In the genomic region with DNA sequence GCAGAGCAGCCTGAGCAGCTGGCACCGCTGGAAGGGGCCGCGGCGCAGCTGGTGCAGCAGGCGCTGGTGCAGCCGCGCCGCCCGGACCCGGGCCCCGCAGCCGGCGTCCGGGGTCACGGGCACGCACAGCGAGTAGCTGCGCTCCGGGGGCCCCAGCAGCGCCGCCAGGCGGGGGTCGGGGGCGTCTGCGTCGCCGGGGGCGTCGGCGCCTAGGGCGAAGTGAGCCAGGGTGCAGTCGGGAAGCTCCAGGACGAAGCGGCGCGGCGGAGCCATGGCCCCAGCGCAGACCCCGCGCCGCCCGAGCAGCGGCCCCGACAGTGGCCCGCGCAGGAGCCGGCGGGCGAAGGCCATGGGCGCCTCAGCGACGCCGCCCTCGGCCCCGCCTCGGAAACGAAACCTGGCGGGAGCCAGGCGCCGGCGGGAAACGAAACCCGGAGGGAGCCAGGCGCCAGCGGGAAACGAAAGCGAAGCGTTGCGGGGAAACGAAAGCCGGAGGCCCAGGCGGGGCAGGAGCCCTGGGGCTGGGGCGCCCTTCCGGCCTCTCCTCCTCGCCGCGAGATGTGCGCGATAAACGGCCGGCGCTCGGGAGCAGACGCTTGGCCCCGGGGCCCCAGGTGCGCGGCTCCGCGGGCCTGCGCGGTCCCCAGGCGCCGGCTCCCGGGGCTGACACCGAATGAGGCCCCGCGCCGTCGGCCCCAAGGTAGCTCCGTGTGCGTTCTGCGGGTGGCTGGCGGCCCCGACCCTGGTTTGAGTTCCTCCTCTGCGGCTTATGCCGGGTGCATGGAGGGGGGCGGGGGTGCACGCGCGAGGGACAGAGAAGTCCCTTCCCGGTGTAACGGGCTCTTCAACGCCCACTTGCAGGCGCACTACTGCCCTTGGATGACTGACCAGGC, we compare ENCODE assay signal across 8 cellular contexts. TPM values are rescaled to one million over a fixed set of nuclear protein-coding genes. Genes with fewer than 3 reads are reported as not detected.
DNase-seq lines count a peak whose midpoint lies in the region; ATAC-seq and TF ChIP-seq lines count a peak whose summit lies in the region.

TSS of gene CMPK2 (minus strand) at position 562 of the 893 bp plus-strand sequence. CDS start at position 351, 211 bp downstream.

- H3K36me3 ChIP-seq in trophoblast cell (ENCODE audit: control insufficient read depth in 1 of 2, insufficient read depth in 2 of 2, low read length in 2 of 2): no peaks in the 10 kb centered on the region
- H3K36me3 ChIP-seq in upper lobe of right lung: peaks cover 3% of the 10 kb centered on the region

- H3K4me1 ChIP-seq in trophoblast cell (ENCODE audit: control insufficient read depth in 1 of 2, insufficient read depth in 2 of 2, low read length in 2 of 2) (peaks cover 0 to 4% of the 10 kb centered on the region in 2 experiments), upper lobe of right lung (peaks cover 21% of the 10 kb centered on the region)

- no peak within 1 kb of the TSS for H3K23ac ChIP-seq in trophoblast cell (ENCODE audit: low read length)

- peak within 1 kb of the TSS; percentile 16 for H4K91ac ChIP-seq in trophoblast cell (ENCODE audit: low read depth, low read length)

- H3K14ac ChIP-seq in trophoblast cell (ENCODE audit: low read length): no peak within 1 kb of the TSS

- H3K4ac ChIP-seq in trophoblast cell (ENCODE audit: low read depth, low read length): no peak within 1 kb of the TSS

- peaks cover 10% of the 10 kb centered on the region for H3K27me3 ChIP-seq in trophoblast cell (ENCODE audit: insufficient read depth, low read length)
- no peaks in the 10 kb centered on the region for H3K27me3 ChIP-seq in upper lobe of right lung

- peaks cover 2% of the 10 kb centered on the region for H3K79me1 ChIP-seq in trophoblast cell (ENCODE audit: low read length)

- peak within 1 kb of the TSS; percentile 96 for H3K4me2 ChIP-seq in trophoblast cell (ENCODE audit: low read length)

- no CpG with 5 or more reads among the region's 114 CpGs for WGBS in trophoblast cell (ENCODE audit: extremely low coverage, insufficient coverage, insufficient read length)

- H3K4me3 ChIP-seq in trophoblast cell (ENCODE audit: low read depth, low read length) (peak within 1 kb of the TSS; percentile 71), upper lobe of right lung (peak within 1 kb of the TSS; percentile 86)

- intact Hi-C loops in head of caudate nucleus (cut with DNase I) (no loop called here), upper lobe of right lung (cut with DNase I) (no loop called here)

- H3K9me3 ChIP-seq in trophoblast cell (ENCODE audit: insufficient read depth, low read depth, low read length): peaks cover 4% of the 10 kb centered on the region
- no peaks in the 10 kb centered on the region for H3K9me3 ChIP-seq in upper lobe of right lung

- H3K18ac ChIP-seq in trophoblast cell (ENCODE audit: low read length): peak within 1 kb of the TSS; percentile 71

- peak; percentile 34 for TF ChIP-seq CTCF in upper lobe of right lung (IDR thresholded peaks at IDR 0.05)

- DNase-seq in DMS153 treated with DMSO at 0.1 percent for 48 hours (lab: John Stamatoyannopoulos, UW; ENCODE audit: unreplicated experiment): peak; percentile 50
- peak; percentile 34 for DNase-seq in SK-MEL-5 (ENCODE audit: low read depth, low spot score)
- DNase-seq in activated naive CD4-positive, alpha-beta T cell treated with Interleukin-2 at 50 U/mL for 16 hours: peak; percentile 83
- DNase-seq in head of caudate nucleus: peak in 40 of 42 donors; percentile 45 to 81 (median 64)
- peak; percentile 56 to 75 for DNase-seq in trophoblast cell
- DNase-seq in upper lobe of right lung: peak; percentile 92

- peak; percentile 79 for ATAC-seq in GM19452 (IDR thresholded peaks at IDR 0.05; ENCODE audit: unreplicated experiment)
- peak; percentile 79 for ATAC-seq in HG03571 (IDR thresholded peaks at IDR 0.05; ENCODE audit: unreplicated experiment)
- ATAC-seq in upper lobe of right lung: peak; percentile 87

- H2BK12ac ChIP-seq in trophoblast cell (ENCODE audit: low read length): no peak within 1 kb of the TSS

- no peak within 1 kb of the TSS for H2BK120ac ChIP-seq in trophoblast cell (ENCODE audit: insufficient read depth, low read length, poor library complexity)

- H2AK5ac ChIP-seq in trophoblast cell (ENCODE audit: low read length): no peak within 1 kb of the TSS

- peak within 1 kb of the TSS; percentile 62 for H4K8ac ChIP-seq in trophoblast cell (ENCODE audit: low read depth, low read length)

- no peak within 1 kb of the TSS for H3K27ac ChIP-seq in trophoblast cell (ENCODE audit: low read depth, low read length)
- peak within 1 kb of the TSS; percentile 91 for H3K27ac ChIP-seq in upper lobe of right lung

- in situ Hi-C loops in SK-MEL-5 (cut with HindIII; ENCODE audit: low pct_unique_long_range_greater_than_20kb, low sequenced_read_pairs): no loop called here

- H3K79me2 ChIP-seq in trophoblast cell (ENCODE audit: control insufficient read depth, insufficient read depth, low read length, poor library complexity): no peaks in the 10 kb centered on the region

- no peak within 1 kb of the TSS for H2BK5ac ChIP-seq in trophoblast cell (ENCODE audit: low read depth, low read length, poor library complexity)

- no peak within 1 kb of the TSS for H4K12ac ChIP-seq in trophoblast cell (ENCODE audit: low read depth, low read length)

- H2AFZ ChIP-seq in trophoblast cell (ENCODE audit: insufficient read depth, low read length, poor library complexity): peak within 1 kb of the TSS; percentile 83

- peak within 1 kb of the TSS; percentile 41 for H3K9ac ChIP-seq in trophoblast cell (ENCODE audit: low read length)

RNA-seq across cellular contexts. Expression of gene CMPK2, which starts in this region (rescaled TPM):
- total RNA-seq in SK-MEL-5 (2014; rRNA removed; shearing (Covaris generic)): 2.6 and 3.8 TPM in 2 replicates
- polyA plus RNA-seq in SK-MEL-5 (2015; cell fraction: cytosol; rRNA removed): 1.3 and 2.9 TPM in 2 replicates
- polyA plus RNA-seq in SK-MEL-5 (2015; cell fraction: nucleus; rRNA removed): 0.62 TPM in 1 of 2 replicates, not detected in the other
- 2.1 and 2.2 TPM in 2 replicates for polyA plus RNA-seq in trophoblast cell (2013)
- 23.2 TPM for total RNA-seq in upper lobe of right lung

Comparison
In these comparisons a context has a peak if more than half of its experiments do, and no peak if none do; other contexts are left out.
1. DNase-seq: peak in every context shown above with its lines; median percentile 92 in upper lobe of right lung; 83 in activated naive CD4-positive, alpha-beta T cell treated with Interleukin-2 at 50 U/mL for 16 hours; 66 in trophoblast cell; 64 in head of caudate nucleus; 50 in DMS153 treated with DMSO at 0.1 percent for 48 hours; 34 in SK-MEL-5.